19 cellular contexts compared by ENCODE assay signal in genomic region chr17:13869301-13869700, GRCh38.
"Had no signal": no experiment of that assay in that cellular context is flagged by ENCODE, and none has a peak within 500 bp of the region (broad histone marks: within the 10 kb centered on the region; RNA-seq: fewer than 3 reads in every experiment).

No MANE protein-coding gene starts in this region.

- H3K4me3 ChIP-seq: adrenal gland, body of pancreas, mucosa of descending colon, thoracic aorta had no signal

- DNase-seq: activated CD4-positive, alpha-beta T cell treated with anti-CD3 and anti-CD28 coated beads, Interleukin-2, amount 50 U/mL, for 1 hour; activated CD8-positive, alpha-beta memory T cell treated with anti-CD3 and anti-CD28 coated beads, Interleukin-2, amount 50 U/mL, for 48 hours; activated effector memory CD4-positive, alpha-beta T cell treated with anti-CD3 and anti-CD28 coated beads, Interleukin-2, amount 50 U/mL, for 16 hours; activated T-cell treated with anti-CD3 and anti-CD28 coated beads, Interleukin-2, amount 50 U/mL, for 72 hours; adrenal gland; body of pancreas; central memory CD4-positive, alpha-beta T cell; cortex of kidney; effector CD4-positive, alpha-beta T cell; mesenchymal stem cell; mucosa of descending colon; naive thymus-derived CD8-positive, alpha-beta T cell; stimulated activated naive B cell treated with anti-CD40 and anti-IgM and Interleukin-4, amounts not matched to agents 10 μg/mL and 1 μg/mL and 100 μg/mL, for 72 hours; T1000 had no signal

- H3K27me3 ChIP-seq: adrenal gland, body of pancreas had no signal

- H3K36me3 ChIP-seq: adrenal gland, thoracic aorta had no signal

- H3K9ac ChIP-seq: parathyroid adenoma had no signal

- H3K79me2 ChIP-seq: parathyroid adenoma had no signal

- H3K4me1 ChIP-seq: adrenal gland, body of pancreas, parathyroid adenoma had no signal

- H2AFZ ChIP-seq: parathyroid adenoma had no signal

- H3K9me3 ChIP-seq: adrenal gland, body of pancreas, mucosa of descending colon, thoracic aorta had no signal

- ATAC-seq: activated CD4-positive, CD25-positive, alpha-beta regulatory T cell treated with anti-CD3 and anti-CD28 coated beads, Interleukin-2, amount 50 U/mL, for 24 hours; activated T-cell treated with anti-CD3 and anti-CD28 coated beads, Interleukin-2, amount 50 U/mL, for 72 hours; body of pancreas; esophagus mucosa; mucosa of descending colon; naive thymus-derived CD8-positive, alpha-beta T cell; sciatic nerve; stimulated activated naive B cell treated with anti-CD40 and anti-IgM and Interleukin-4, amounts not matched to agents 10 μg/mL and 1 μg/mL and 100 μg/mL, for 72 hours had no signal

- H3K27ac ChIP-seq: adrenal gland, body of pancreas, parathyroid adenoma, thoracic aorta had no signal
